Comparison of ENCODE assay signal across 17 cellular contexts in the genomic region with DNA sequence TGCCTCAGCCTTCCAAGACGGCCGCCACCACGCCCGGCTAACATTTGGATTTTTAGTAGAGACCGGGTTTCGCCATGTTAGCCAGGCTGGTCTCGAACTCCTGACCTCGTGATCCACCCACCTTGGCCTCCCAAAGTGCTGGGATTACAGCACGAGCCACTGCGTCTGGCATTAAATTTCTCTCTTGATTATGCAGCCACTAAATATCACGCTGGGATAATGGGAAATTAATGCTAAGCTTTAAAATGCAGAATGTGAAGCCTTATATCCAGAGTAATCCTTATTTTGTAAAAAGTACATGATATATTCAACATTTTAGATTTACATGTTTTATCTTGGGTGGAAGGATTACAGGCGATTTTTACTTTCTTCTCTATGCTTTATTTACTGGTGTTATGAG.
DNase-seq lines count a peak whose midpoint lies in the region; ATAC-seq and TF ChIP-seq lines count a peak whose summit lies in the region.
"Had no signal": no experiment of that assay in that cellular context is flagged by ENCODE, and none has a peak within 500 bp of the region (broad histone marks: within the 10 kb centered on the region; RNA-seq: fewer than 3 reads in every experiment).

No MANE protein-coding gene starts in this region.

- peaks cover 77% of the 10 kb centered on the region for H3K4me1 Mint-ChIP-seq in activated naive CD4-positive, alpha-beta T cell treated with anti-CD3 and anti-CD28 coated beads for 36 hours (ENCODE audit: low read depth)
- H3K4me1 Mint-ChIP-seq in activated naive CD4-positive, alpha-beta T cell treated with anti-CD3 and anti-CD28 coated beads, Interleukin-2, amount 10 ng/mL, durations not matched to agents 7 days and 5 days = peaks cover 49% of the 10 kb centered on the region
- H3K4me1 Mint-ChIP-seq in effector memory CD8-positive, alpha-beta T cell (ENCODE audit: low read depth in 2 of 2) = peaks cover 52 to 60% of the 10 kb centered on the region in 2 donors
- H3K4me1 Mint-ChIP-seq in stimulated activated effector memory CD8-positive, alpha-beta T cell treated with anti-CD3 and anti-CD28 coated beads, Interleukin-12 subunit alpha, Interleukin-12 subunit beta, amount 100 ng/mL, for 72 hours = peaks cover 62% of the 10 kb centered on the region

- BruUV-seq in Panc1 (replicated peaks; lab: Mats Ljungman, UMichigan) = TSS peak; percentile 57

- no peaks in the 10 kb centered on the region for H3K9me3 Mint-ChIP-seq in activated naive CD4-positive, alpha-beta T cell treated with anti-CD3 and anti-CD28 coated beads for 36 hours
- H3K9me3 Mint-ChIP-seq in activated naive CD4-positive, alpha-beta T cell treated with anti-CD3 and anti-CD28 coated beads, Interleukin-2, amount 10 ng/mL, durations not matched to agents 7 days and 5 days = no peaks in the 10 kb centered on the region
- H3K9me3 Mint-ChIP-seq in effector memory CD8-positive, alpha-beta T cell = no peaks in the 10 kb centered on the region
- no peaks in the 10 kb centered on the region for H3K9me3 Mint-ChIP-seq in stimulated activated effector memory CD8-positive, alpha-beta T cell treated with anti-CD3 and anti-CD28 coated beads, Interleukin-12 subunit alpha, Interleukin-12 subunit beta, amount 100 ng/mL, for 72 hours

- no peak overlapping the region for H3K27ac ChIP-seq in Panc1 (ENCODE audit: low read length)
- H3K27ac ChIP-seq: brain microvascular endothelial cell, foreskin keratinocyte, upper lobe of right lung had no signal

- DNase-seq in activated naive CD4-positive, alpha-beta T cell treated with anti-CD3 and anti-CD28 coated beads for 36 hours = no peak
- DNase-seq in activated naive CD4-positive, alpha-beta T cell treated with anti-CD3 and anti-CD28 coated beads, Interleukin-2, amount 10 ng/mL, durations not matched to agents 7 days and 5 days = no peak
- no peak for DNase-seq in Panc1 (ENCODE audit: low read depth, low spot score)
- DNase-seq in effector memory CD8-positive, alpha-beta T cell = no peak
- no peak for DNase-seq in stimulated activated effector memory CD8-positive, alpha-beta T cell treated with anti-CD3 and anti-CD28 coated beads, Interleukin-12 subunit alpha, Interleukin-12 subunit beta, amount 100 ng/mL, for 72 hours (ENCODE audit: low spot score in 2 of 2)
- DNase-seq in HUDEP-2 (lab: John Stamatoyannopoulos, UW; ENCODE audit: unreplicated experiment in 76 of 76) = no peak
- DNase-seq in NK-92 treated with Interleukin-12 subunit alpha and Interleukin-12 subunit beta, amount 100 ng/mL, for 24 hours (lab: John Stamatoyannopoulos, UW) = no peak
- DNase-seq: activated naive CD4-positive, alpha-beta T cell treated with Interleukin-2 at 50 U/mL for 16 hours; brain microvascular endothelial cell; cortex of kidney; foreskin keratinocyte; NCI-H1694; NCI-H226; stomach; upper lobe of right lung had no signal

- intact Hi-C loops in activated naive CD4-positive, alpha-beta T cell treated with anti-CD3 and anti-CD28 coated beads for 36 hours (cut with micrococcal nuclease) = loop anchor here (5.0 kb wide), 1 partner anchor 69 kb away; no protein-coding TSS in a partner anchor
- intact Hi-C loops in Panc1 (cut with micrococcal nuclease; ENCODE audit: unreplicated experiment) = no loop called here

- peaks cover 30% of the 10 kb centered on the region for H3K4me1 ChIP-seq in Panc1 (ENCODE audit: control insufficient read depth, insufficient read depth, low read length)

- H3K9me3 ChIP-seq in Panc1 (ENCODE audit: control insufficient read depth, insufficient read depth, low read depth, low read length) = no peaks in the 10 kb centered on the region
- H3K9me3 ChIP-seq: stomach, upper lobe of right lung had no signal

- H3K27me3 Mint-ChIP-seq in activated naive CD4-positive, alpha-beta T cell treated with anti-CD3 and anti-CD28 coated beads for 36 hours (ENCODE audit: low read depth) = no peaks in the 10 kb centered on the region
- no peaks in the 10 kb centered on the region for H3K27me3 Mint-ChIP-seq in activated naive CD4-positive, alpha-beta T cell treated with anti-CD3 and anti-CD28 coated beads, Interleukin-2, amount 10 ng/mL, durations not matched to agents 7 days and 5 days
- no peaks in the 10 kb centered on the region for H3K27me3 Mint-ChIP-seq in effector memory CD8-positive, alpha-beta T cell

- TF ChIP-seq CTCF in Panc1 (IDR thresholded peaks at IDR 0.05) = no peak

- peaks cover 14% of the 10 kb centered on the region for H3K36me3 Mint-ChIP-seq in activated naive CD4-positive, alpha-beta T cell treated with anti-CD3 and anti-CD28 coated beads for 36 hours (ENCODE audit: low read depth)
- H3K36me3 Mint-ChIP-seq in activated naive CD4-positive, alpha-beta T cell treated with anti-CD3 and anti-CD28 coated beads, Interleukin-2, amount 10 ng/mL, durations not matched to agents 7 days and 5 days = peaks cover 15% of the 10 kb centered on the region
- H3K36me3 Mint-ChIP-seq in effector memory CD8-positive, alpha-beta T cell (ENCODE audit: insufficient read depth) = peaks cover 48% of the 10 kb centered on the region
- H3K36me3 Mint-ChIP-seq in stimulated activated effector memory CD8-positive, alpha-beta T cell treated with anti-CD3 and anti-CD28 coated beads, Interleukin-12 subunit alpha, Interleukin-12 subunit beta, amount 100 ng/mL, for 72 hours = peaks cover 53% of the 10 kb centered on the region

- no peaks in the 10 kb centered on the region for H3K27me3 ChIP-seq in Panc1 (ENCODE audit: control insufficient read depth, insufficient read depth, low read length)
- H3K27me3 ChIP-seq: brain microvascular endothelial cell, foreskin keratinocyte, stomach, upper lobe of right lung had no signal

- no peak overlapping the region for H3K4me3 ChIP-seq in Panc1 (ENCODE audit: low read depth in 2 of 2, low read length in 2 of 2)
- H3K4me3 ChIP-seq: stomach, upper lobe of right lung had no signal

- POLR2A ChIA-PET in Panc1 (lab: Charles Lee) = no interaction called here

- H3K27ac Mint-ChIP-seq in activated naive CD4-positive, alpha-beta T cell treated with anti-CD3 and anti-CD28 coated beads for 36 hours = peak overlapping the region; percentile 65
- H3K27ac Mint-ChIP-seq in activated naive CD4-positive, alpha-beta T cell treated with anti-CD3 and anti-CD28 coated beads, Interleukin-2, amount 10 ng/mL, durations not matched to agents 7 days and 5 days = no peak overlapping the region
- H3K27ac Mint-ChIP-seq in effector memory CD8-positive, alpha-beta T cell = peak overlapping the region; percentile 77 to 86
- peak overlapping the region; percentile 68 for H3K27ac Mint-ChIP-seq in stimulated activated effector memory CD8-positive, alpha-beta T cell treated with anti-CD3 and anti-CD28 coated beads, Interleukin-12 subunit alpha, Interleukin-12 subunit beta, amount 100 ng/mL, for 72 hours

- in situ Hi-C loops in Panc1 (cut with HindIII; ENCODE audit: low pct_unique_long_range_greater_than_20kb, low sequenced_read_pairs) = no loop called here

- H3K4me3 Mint-ChIP-seq in activated naive CD4-positive, alpha-beta T cell treated with anti-CD3 and anti-CD28 coated beads for 36 hours = no peak overlapping the region
- H3K4me3 Mint-ChIP-seq in activated naive CD4-positive, alpha-beta T cell treated with anti-CD3 and anti-CD28 coated beads, Interleukin-2, amount 10 ng/mL, durations not matched to agents 7 days and 5 days = no peak overlapping the region
- H3K4me3 Mint-ChIP-seq in effector memory CD8-positive, alpha-beta T cell = peak overlapping the region; percentile 11 to 36
- H3K4me3 Mint-ChIP-seq in stimulated activated effector memory CD8-positive, alpha-beta T cell treated with anti-CD3 and anti-CD28 coated beads, Interleukin-12 subunit alpha, Interleukin-12 subunit beta, amount 100 ng/mL, for 72 hours = no peak overlapping the region

- CTCF ChIA-PET in activated naive CD4-positive, alpha-beta T cell treated with anti-CD3 and anti-CD28 coated beads for 36 hours (lab: Charles Lee) = no interaction called here
- CTCF ChIA-PET in activated naive CD4-positive, alpha-beta T cell treated with anti-CD3 and anti-CD28 coated beads, Interleukin-2, amount 10 ng/mL, durations not matched to agents 7 days and 5 days (lab: Charles Lee) = no interaction called here
- CTCF ChIA-PET in Panc1 (lab: Charles Lee) = no interaction called here

- no peaks in the 10 kb centered on the region for H3K36me3 ChIP-seq in Panc1 (ENCODE audit: control insufficient read depth, insufficient read depth, low read length)
- H3K36me3 ChIP-seq: upper lobe of right lung had no signal

- ATAC-seq in Panc1 (no peak), GM18868 (IDR thresholded peaks at IDR 0.05; ENCODE audit: unreplicated experiment) (no peak)
- no peak for ATAC-seq in effector memory CD8-positive, alpha-beta T cell (replicated peaks)
- no peak for ATAC-seq in stimulated activated effector memory CD8-positive, alpha-beta T cell treated with anti-CD3 and anti-CD28 coated beads, Interleukin-12 subunit alpha, Interleukin-12 subunit beta, amount 100 ng/mL, for 72 hours
- ATAC-seq: right cardiac atrium, upper lobe of right lung had no signal

Comparison
In these comparisons a context has a peak if more than half of its experiments do, and no peak if none do; other contexts are left out.
1. H3K4me3 Mint-ChIP-seq: peak in effector memory CD8-positive, alpha-beta T cell (2 of 2); none in activated naive CD4-positive, alpha-beta T cell treated with anti-CD3 and anti-CD28 coated beads for 36 hours (single experiment), activated naive CD4-positive, alpha-beta T cell treated with anti-CD3 and anti-CD28 coated beads, Interleukin-2, amount 10 ng/mL, durations not matched to agents 7 days and 5 days (single experiment) and stimulated activated effector memory CD8-positive, alpha-beta T cell treated with anti-CD3 and anti-CD28 coated beads, Interleukin-12 subunit alpha, Interleukin-12 subunit beta, amount 100 ng/mL, for 72 hours (single experiment).